Comparison of ENCODE assay signal across 8 cellular contexts in genomic region chr6:33201147-33201545, GRCh38. TPM values are rescaled to one million over a fixed set of nuclear protein-coding genes. Genes with fewer than 3 reads are reported as not detected.
DNase-seq lines count a peak whose midpoint lies in the region; ATAC-seq and TF ChIP-seq lines count a peak whose summit lies in the region.

No MANE protein-coding gene starts in this region.

- peak overlapping the region; percentile 98 to 100 for H3K4me3 Mint-ChIP-seq in activated T-cell treated with anti-CD3 and anti-CD28 coated beads, Interleukin-2, amount 50 U/mL, for 72 hours

- 2 to 7% methylated on average over 14 of the region's 14 CpGs for WGBS in body of pancreas, 2 donors
- 6 to 7% methylated on average over 14 of the region's 14 CpGs for WGBS in lower leg skin, 2 donors
- whole genome bisulfite sequencing in urinary bladder, result under 1% methylated on average over 14 of the region's 14 CpGs

- peak overlapping the region; percentile 100 for H3K27ac Mint-ChIP-seq in activated T-cell treated with anti-CD3 and anti-CD28 coated beads, Interleukin-2, amount 50 U/mL, for 72 hours

- H3K4me1 Mint-ChIP-seq in activated T-cell treated with anti-CD3 and anti-CD28 coated beads, Interleukin-2, amount 50 U/mL, for 72 hours (ENCODE audit: low read depth), result peaks cover 82% of the 10 kb centered on the region

- no peak for TF ChIP-seq POLR2A in body of pancreas (IDR thresholded peaks at IDR 0.05)
- TF ChIP-seq POLR2A in lower leg skin (IDR thresholded peaks at IDR 0.05), result no peak

- intact Hi-C loops in body of pancreas (cut with DNase I), result no loop called here
- intact Hi-C loops in lower leg skin (cut with DNase I; ENCODE audit: low total_unique reads), result no loop called here

- H3K4me1 ChIP-seq in body of pancreas (peaks cover 74% of the 10 kb centered on the region), urinary bladder (ENCODE audit: insufficient read depth) (peaks cover 2% of the 10 kb centered on the region)

- H3K27me3 Mint-ChIP-seq in activated T-cell treated with anti-CD3 and anti-CD28 coated beads, Interleukin-2, amount 50 U/mL, for 72 hours (ENCODE audit: low read depth), result no peaks in the 10 kb centered on the region

- no peaks in the 10 kb centered on the region for H3K27me3 ChIP-seq in body of pancreas

- H3K36me3 ChIP-seq in body of pancreas (replicated peaks in 1 of 2; ENCODE audit: insufficient read depth in 1 of 2, low read depth in 2 of 2), result peaks cover 0 to 10% of the 10 kb centered on the region in 2 donors
- H3K36me3 ChIP-seq in urinary bladder (ENCODE audit: insufficient read depth), result no peaks in the 10 kb centered on the region

- no peak for ATAC-seq in activated T-cell treated with anti-CD3 and anti-CD28 coated beads, Interleukin-2, amount 50 U/mL, for 72 hours (replicated peaks in 1 of 2)
- peak; percentile 0 for ATAC-seq in body of pancreas
- no peak for ATAC-seq in GM19035 (IDR thresholded peaks at IDR 0.05; ENCODE audit: unreplicated experiment)

- DNase-seq in activated T-cell treated with anti-CD3 and anti-CD28 coated beads, Interleukin-2, amount 50 U/mL, for 72 hours, result no peak
- DNase-seq in activated T-cell treated with anti-CD3 and anti-CD28 coated beads for 4 hours (no peak), body of pancreas (peak in 2 of 4 donors; percentile 29 to 34), lower leg skin (ENCODE audit: low spot score in 2 of 2) (no peak), nucleus accumbens (lab: John Stamatoyannopoulos, UW) (no peak), retina (no peak)

- H3K4me3 ChIP-seq in body of pancreas (peak overlapping the region; percentile 59 to 77), lower leg skin (ENCODE audit: low read depth, poor library complexity, severe bottlenecking) (peak overlapping the region; percentile 95), urinary bladder (ENCODE audit: low read depth, low read length) (peak overlapping the region; percentile 82)

- TF ChIP-seq CTCF in body of pancreas (IDR thresholded peaks at IDR 0.05), result no peak
- no peak for TF ChIP-seq CTCF in lower leg skin (IDR thresholded peaks at IDR 0.05)

- no peaks in the 10 kb centered on the region for H3K9me3 ChIP-seq in body of pancreas

- H3K27ac ChIP-seq in body of pancreas (peak overlapping the region; percentile 90 to 99 (median 96)), urinary bladder (ENCODE audit: low read depth) (peak overlapping the region; percentile 54)

- H3K9me3 Mint-ChIP-seq in activated T-cell treated with anti-CD3 and anti-CD28 coated beads, Interleukin-2, amount 50 U/mL, for 72 hours, result no peaks in the 10 kb centered on the region

- peaks cover 22 to 30% of the 10 kb centered on the region in 2 donors for H3K36me3 Mint-ChIP-seq in activated T-cell treated with anti-CD3 and anti-CD28 coated beads, Interleukin-2, amount 50 U/mL, for 72 hours (ENCODE audit: insufficient read depth in 2 of 2)

RNA-seq across cellular contexts. Expression of gene SLC39A7, which starts 0.5 kb away (rescaled TPM):
- total RNA-seq in activated T-cell treated with anti-CD3 and anti-CD28 coated beads, Interleukin-2, amount 50 U/mL, for 72 hours, result 10 to 100 TPM; 56.1 to 58.3 TPM
- 10 to 100 TPM; 57.3 to 67.9 TPM for total RNA-seq in body of pancreas
- 10 to 100 TPM; 35.4 to 52.7 (median 39.1) TPM for total RNA-seq in lower leg skin
- 60.0 TPM for total RNA-seq in urinary bladder
- 77.1 TPM for polyA plus RNA-seq in urinary bladder

RNA-seq across cellular contexts. Expression of gene RXRB, which starts 0.7 kb away (rescaled TPM):
- total RNA-seq in activated T-cell treated with anti-CD3 and anti-CD28 coated beads, Interleukin-2, amount 50 U/mL, for 72 hours, result 10 to 100 TPM; 55.6 to 57.5 TPM
- total RNA-seq in body of pancreas (10 to 100 TPM; 17.1 to 21.0 TPM), lower leg skin (10 to 100 TPM; 17.8 to 27.3 (median 24.9) TPM), urinary bladder (21.4 TPM)
- 41.6 TPM for polyA plus RNA-seq in urinary bladder

RNA-seq across cellular contexts. Expression of gene HSD17B8, which starts 3.3 kb away (rescaled TPM):
- total RNA-seq in activated T-cell treated with anti-CD3 and anti-CD28 coated beads, Interleukin-2, amount 50 U/mL, for 72 hours, result 10 to 100 TPM; 35.8 to 36.0 TPM
- 10 to 100 TPM; 19.1 to 29.1 TPM for total RNA-seq in body of pancreas
- 10 to 100 TPM; 39.3 to 49.5 (median 41.8) TPM for total RNA-seq in lower leg skin
- total RNA-seq in urinary bladder, result 7.6 TPM
- 17.3 TPM for polyA plus RNA-seq in urinary bladder

RNA-seq across cellular contexts. Expression of gene RING1, which starts 7.2 kb away (rescaled TPM):
- total RNA-seq in activated T-cell treated with anti-CD3 and anti-CD28 coated beads, Interleukin-2, amount 50 U/mL, for 72 hours, result 10 to 100 TPM; 30.1 to 37.7 TPM
- 10 to 100 TPM; 11.2 to 28.3 TPM for total RNA-seq in body of pancreas
- 10 to 100 TPM; 10.0 to 22.1 (median 13.7) TPM for total RNA-seq in lower leg skin
- 19.1 TPM for total RNA-seq in urinary bladder
- polyA plus RNA-seq in urinary bladder, result 48.3 TPM

RNA-seq across cellular contexts. Expression of gene COL11A2, which starts 8.9 kb away (rescaled TPM):
- 1 to 10 TPM; 2.5 to 3.2 TPM for total RNA-seq in activated T-cell treated with anti-CD3 and anti-CD28 coated beads, Interleukin-2, amount 50 U/mL, for 72 hours
- 1 to 10 TPM in 1 of 2 donors, under 1 TPM in 1; 0.78 to 2.3 TPM for total RNA-seq in body of pancreas
- under 1 TPM; 0.16 to 0.30 (median 0.28) TPM for total RNA-seq in lower leg skin
- total RNA-seq in urinary bladder, result 1.3 TPM
- 0.30 TPM for polyA plus RNA-seq in urinary bladder
